7 cellular contexts compared by ENCODE assay signal in genomic region chr20:37564388-37565133, GRCh38. TPM values are rescaled to one million over a fixed set of nuclear protein-coding genes. Genes with fewer than 3 reads are reported as not detected.
DNase-seq lines count a peak whose midpoint lies in the region; ATAC-seq and TF ChIP-seq lines count a peak whose summit lies in the region.

No MANE protein-coding gene starts in this region.

- H3K27ac ChIP-seq in VCaP, result peak overlapping the region; percentile 59; the same call in 1 of the 2 replicates

- H3K4me3 ChIP-seq in GM06990 (replicated peaks; ENCODE audit: low read depth, low read length), result no peak overlapping the region

- H3K27me3 ChIP-seq in GM06990 (replicated peaks; ENCODE audit: control insufficient read depth, insufficient read depth, low read length), result no peaks in the 10 kb centered on the region; the same call in none of the 2 replicates

- peak; percentile 33 for DNase-seq in GM06990 (ENCODE audit: extremely low read depth, insufficient read length)
- peak; percentile 53 for DNase-seq in NAMALWA (ENCODE audit: low spot score)
- peak; percentile 51 for DNase-seq in dermis blood vessel endothelial cell
- peak; percentile 89 for DNase-seq in mesenteric fat pad (ENCODE audit: low spot score)
- peak; percentile 3 for DNase-seq in stimulated activated naive CD4-positive, alpha-beta T cell treated with Interleukin-2 at 50 U/mL for 16 hours (lab: John Stamatoyannopoulos, UW)

- H3K36me3 ChIP-seq in GM06990 (ENCODE audit: control insufficient read depth, insufficient read depth, low read length), result no peaks in the 10 kb centered on the region

- ATAC-seq in HG03095 (IDR thresholded peaks at IDR 0.05; ENCODE audit: unreplicated experiment), result no peak

- TF ChIP-seq CTCF in GM06990 (IDR thresholded peaks at IDR 0.05; ENCODE audit: insufficient read depth, low read length, poor library complexity, severe bottlenecking), result peak; percentile 97
- TF ChIP-seq CTCF in VCaP (conservative IDR thresholded peaks at IDR 0.05), result peak; percentile 99

RNA-seq across cellular contexts. Expression of gene BLCAP, which starts 36.9 kb away (rescaled TPM):
- 53.9 and 64.8 TPM in 2 replicates for total RNA-seq in dermis blood vessel endothelial cell
- total RNA-seq in mesenteric fat pad, result 148 TPM

RNA-seq across cellular contexts. Expression of gene NNAT, which starts 43.5 kb away (rescaled TPM):
- total RNA-seq in dermis blood vessel endothelial cell (0.23 and 0.34 TPM in 2 replicates), mesenteric fat pad (27.3 TPM)

Comparison
In these comparisons a context has a peak if more than half of its experiments do, and no peak if none do; other contexts are left out.
1. DNase-seq: peak in every context shown above with its lines; median percentile 89 in mesenteric fat pad; 53 in NAMALWA; 51 in dermis blood vessel endothelial cell; 33 in GM06990; 3 in stimulated activated naive CD4-positive, alpha-beta T cell treated with Interleukin-2 at 50 U/mL for 16 hours.
2. RNA of gene NNAT, which starts 43.5 kb away (total RNA-seq): 27.3 TPM in mesenteric fat pad (single experiment); 0.23 to 0.34 TPM in dermis blood vessel endothelial cell; every median in the first group is over 10 times any median in the second.